In the genomic region with DNA sequence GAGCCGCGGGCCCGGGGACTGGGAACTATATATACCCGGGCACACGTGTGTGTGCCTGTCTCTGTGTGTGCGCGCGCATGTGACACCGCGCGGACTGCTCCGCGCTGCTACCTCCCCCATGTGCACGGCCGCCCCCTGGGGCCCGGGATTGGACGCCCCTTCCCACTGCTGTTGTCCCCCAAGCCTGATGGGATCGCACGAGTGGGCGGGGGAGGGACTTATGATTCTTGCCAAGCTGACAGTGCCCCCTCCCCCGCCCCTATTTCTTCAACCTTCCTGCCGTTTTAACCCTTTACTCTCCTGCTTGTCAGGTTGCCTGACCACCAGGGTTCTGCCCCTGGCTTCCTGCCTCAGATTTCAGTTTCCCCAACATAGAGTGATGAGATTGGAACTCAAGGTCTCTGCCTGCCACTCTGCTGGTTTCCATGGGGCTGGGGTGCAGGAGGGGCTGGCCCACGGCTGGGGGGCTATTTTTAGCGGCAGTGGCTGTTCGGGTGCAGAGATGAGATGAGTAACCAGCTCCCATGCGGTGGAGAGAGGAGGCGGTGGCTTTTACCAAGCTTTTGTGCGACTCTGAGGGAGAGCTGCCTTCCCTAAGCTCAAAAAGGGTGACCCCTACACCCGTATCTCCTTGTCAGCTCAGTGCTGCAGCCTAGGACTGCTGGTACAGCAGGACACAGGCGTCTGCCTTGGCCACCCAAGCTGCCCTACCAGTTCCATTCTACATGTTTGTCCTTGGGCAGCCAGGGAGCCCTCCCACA, we compare ENCODE assay signal across 8 cellular contexts. TPM values are rescaled to one million over a fixed set of nuclear protein-coding genes. Genes with fewer than 3 reads are reported as not detected.
DNase-seq lines count a peak whose midpoint lies in the region; ATAC-seq, FAIRE-seq and TF ChIP-seq lines count a peak whose summit lies in the region.

DDN (minus strand) TSS at position 5 of the 761 bp plus-strand sequence. CDS start 88 bp downstream, outside the sequence.

- H3K27me3 ChIP-seq in effector memory CD4-positive, alpha-beta T cell (replicated peaks; ENCODE audit: control insufficient read depth, insufficient read depth, low read length, poor library complexity, severe bottlenecking) = peaks cover 31% of the 10 kb centered on the region
- H3K27me3 ChIP-seq in thymus (ENCODE audit: control insufficient read depth, insufficient read depth) = peaks cover 62% of the 10 kb centered on the region

- intact Hi-C loops in mucosa of descending colon (cut with DNase I, micrococcal nuclease) = no loop called here

- DNase-seq in GM12891 (ENCODE audit: insufficient read length, low spot score) = peak; percentile 79
- peak; percentile 78 to 80 for DNase-seq in Kasumi-1 (lab: John Stamatoyannopoulos, UW)
- peak; percentile 34 to 46 for DNase-seq in activated CD4-positive, alpha-beta T cell treated with anti-CD3 and anti-CD28 coated beads for 4 hours
- DNase-seq in effector memory CD4-positive, alpha-beta T cell = peak in 2 of 3 donors; percentile 19 to 22
- peak in 1 of 3 donors; percentile 62 for DNase-seq in mucosa of descending colon
- DNase-seq in T1000 (lab: John Stamatoyannopoulos, UW) = no peak

- WGBS in thymus = 3% methylated on average over 30 of the region's 30 CpGs

- TF ChIP-seq POLR2A in GM12891 (IDR thresholded peaks at IDR 0.05; ENCODE audit: low read depth, low read length) = peak; percentile 34; the same call in 1 of the 2 replicates

- peaks cover 46% of the 10 kb centered on the region for H3K4me1 ChIP-seq in effector memory CD4-positive, alpha-beta T cell (ENCODE audit: control insufficient read depth, insufficient read depth, low read length, poor library complexity, severe bottlenecking)
- H3K4me1 ChIP-seq in mucosa of descending colon (ENCODE audit: low read depth) (peaks cover 32% of the 10 kb centered on the region), thymus (ENCODE audit: control insufficient read depth, insufficient read depth, low read length) (peaks cover 17% of the 10 kb centered on the region)

- peak; percentile 79 for FAIRE-seq in GM12891 (lab: Jason Lieb, UNC)

- H3K36me3 ChIP-seq in effector memory CD4-positive, alpha-beta T cell (ENCODE audit: control insufficient read depth, insufficient read depth, low read length) = peaks cover 27% of the 10 kb centered on the region
- H3K36me3 ChIP-seq in mucosa of descending colon (ENCODE audit: low read depth) = no peaks in the 10 kb centered on the region
- H3K36me3 ChIP-seq in thymus (ENCODE audit: control insufficient read depth, insufficient read depth) = peaks cover 32% of the 10 kb centered on the region

- TF ChIP-seq CTCF in 22Rv1 (IDR thresholded peaks at IDR 0.05) (peak; percentile 7; the same call in 1 of the 2 replicates), mucosa of descending colon (IDR thresholded peaks at IDR 0.05) (no peak)

- no peaks in the 10 kb centered on the region for H3K9me3 ChIP-seq in effector memory CD4-positive, alpha-beta T cell (ENCODE audit: control insufficient read depth, low read length)
- no peaks in the 10 kb centered on the region for H3K9me3 ChIP-seq in mucosa of descending colon
- peaks cover 1% of the 10 kb centered on the region for H3K9me3 ChIP-seq in thymus (ENCODE audit: control insufficient read depth)

- peak within 1 kb of the TSS; percentile 59 for H3K4me3 ChIP-seq in effector memory CD4-positive, alpha-beta T cell (ENCODE audit: insufficient read depth, low read depth, low read length, poor library complexity, severe bottlenecking)
- H3K4me3 ChIP-seq in mucosa of descending colon (no peak within 1 kb of the TSS), thymus (ENCODE audit: low read length) (peak within 1 kb of the TSS; percentile 36)

- H3K27ac ChIP-seq in 22Rv1 (peak within 1 kb of the TSS; percentile 40; the same call in 1 of the 2 replicates), thymus (ENCODE audit: low read depth) (no peak within 1 kb of the TSS)
- H3K27ac ChIP-seq in effector memory CD4-positive, alpha-beta T cell (ENCODE audit: insufficient read depth, low read length, poor library complexity, severe bottlenecking) = no peak within 1 kb of the TSS

- peak; percentile 30 for ATAC-seq in mucosa of descending colon

TF ChIP-seq in GM12891, 5 proteins besides CTCF, POLR2A, EP300 and RAD21:
- no peak for TF ChIP-seq POU2F2 (IDR thresholded peaks at IDR 0.05; ENCODE audit: low read depth, low read length)
- no peak for TF ChIP-seq SPI1 (IDR thresholded peaks at IDR 0.05; ENCODE audit: low read depth, low read length)
- TF ChIP-seq PAX5 (IDR thresholded peaks at IDR 0.05; ENCODE audit: insufficient read depth, low read length, severe bottlenecking) = no peak
- TF ChIP-seq TAF1 (IDR thresholded peaks at IDR 0.05; ENCODE audit: low read depth, low read length) = no peak
- no peak for TF ChIP-seq POLR2AphosphoS5 (IDR thresholded peaks at IDR 0.05; ENCODE audit: low read depth, low read length)

RNA-seq across cellular contexts. Expression of gene DDN, which starts in this region (rescaled TPM):
- polyA plus RNA-seq in GM12891 (2012; ENCODE audit: low read depth, missing spikeins) = 2.0 TPM
- under 1 TPM in 1 of 3 donors, not detected in 2; 0.12 TPM for total RNA-seq in mucosa of descending colon
- polyA plus RNA-seq in thymus = 0.18 TPM

Comparison
In these comparisons a context has a peak if more than half of its experiments do, and no peak if none do; other contexts are left out.
1. Peak in ATAC-seq in mucosa of descending colon; RNA of the gene not detected or under 1 TPM.